In genomic region chrX:53093177-53093655, GRCh38 we compare ENCODE assay signal across 8 cellular contexts. TPM values are rescaled to one million over a fixed set of nuclear protein-coding genes. Genes with fewer than 3 reads are reported as not detected.
A peak's percentile ranks its signal among the peaks of the same experiment; 100 is the strongest.
DNase-seq lines count a peak whose midpoint lies in the region; ATAC-seq and TF ChIP-seq lines count a peak whose summit lies in the region.

No MANE protein-coding gene starts in this region.

- H3K27me3 Mint-ChIP-seq in T-helper 2 cell treated with Interferon-gamma antibody and Interleukin-4, amounts not matched to agents 5 μg/mL and 100 μg/mL, for 36 hours (ENCODE audit: low read depth), result no peaks in the 10 kb centered on the region

- no peaks in the 10 kb centered on the region for H4K20me1 ChIP-seq in HCT116 (ENCODE audit: insufficient read depth)

- TF ChIP-seq RAD21 in HCT116 (IDR thresholded peaks at IDR 0.05; ENCODE audit: low read depth), result no peak

- ATAC-seq in HCT116, result peak; percentile 79
- ATAC-seq in sciatic nerve, result peak; percentile 82
- no peak for ATAC-seq in GM21526 (IDR thresholded peaks at IDR 0.05; ENCODE audit: low FRiP score, unreplicated experiment)

- no peak for TF ChIP-seq POLR2A in HCT116 (IDR thresholded peaks at IDR 0.05; ENCODE audit: borderline replicate concordance, extremely low read depth, insufficient read depth, insufficient read length)

- peak overlapping the region; percentile 89 for H3K4me3 Mint-ChIP-seq in T-helper 2 cell treated with Interferon-gamma antibody and Interleukin-4, amounts not matched to agents 5 μg/mL and 100 μg/mL, for 36 hours

- H3K9me2 ChIP-seq in HCT116 (ENCODE audit: insufficient read depth), result no peaks in the 10 kb centered on the region

- peak overlapping the region; percentile 87 for H3K27ac Mint-ChIP-seq in T-helper 2 cell treated with Interferon-gamma antibody and Interleukin-4, amounts not matched to agents 5 μg/mL and 100 μg/mL, for 36 hours

- H3K27ac ChIP-seq in HCT116 (ENCODE audit: low read depth, low read length) (peak overlapping the region; percentile 80), iPS DF 6.9 (ENCODE audit: low read length) (no peak overlapping the region)

- H3K4me3 ChIP-seq in HCT116 (replicated peaks in 1 of 2; ENCODE audit: low read depth in 1 of 2, low read length in 2 of 2) (peak overlapping the region; percentile 31 to 75), astrocyte of the spinal cord (ENCODE audit: low read depth, low read length) (peak overlapping the region; percentile 69), iPS DF 6.9 (ENCODE audit: low read length) (peak overlapping the region; percentile 36; the same call in 1 of the 2 replicates)

- peak overlapping the region; percentile 62 for H3K9ac ChIP-seq in HCT116 (ENCODE audit: low read length)

- H3K36me3 ChIP-seq in HCT116 (ENCODE audit: control insufficient read depth in 1 of 2, insufficient read depth in 2 of 2, low read length in 2 of 2) (no peaks in the 10 kb centered on the region), iPS DF 6.9 (ENCODE audit: control insufficient read depth, insufficient read depth, low read length) (no peaks in the 10 kb centered on the region)

- in situ Hi-C loops in astrocyte of the spinal cord (cut with HindIII; ENCODE audit: low sequenced_read_pairs), result no loop called here

- peaks cover 4% of the 10 kb centered on the region for H3K36me3 Mint-ChIP-seq in T-helper 2 cell treated with Interferon-gamma antibody and Interleukin-4, amounts not matched to agents 5 μg/mL and 100 μg/mL, for 36 hours (ENCODE audit: low read depth)

- no peaks in the 10 kb centered on the region for H3K9me3 ChIP-seq in HCT116 (ENCODE audit: control insufficient read depth in 1 of 2, insufficient read depth in 1 of 2, low read depth in 1 of 2, low read length in 2 of 2)
- H3K9me3 ChIP-seq in iPS DF 6.9 (ENCODE audit: control insufficient read depth, insufficient read depth, low read length), result no peaks in the 10 kb centered on the region

- WGBS in iPS DF 6.9 (ENCODE audit: insufficient coverage, insufficient read length), result no CpG with 5 or more reads among the region's 16 CpGs

- no peaks in the 10 kb centered on the region for H3K9me3 Mint-ChIP-seq in T-helper 2 cell treated with Interferon-gamma antibody and Interleukin-4, amounts not matched to agents 5 μg/mL and 100 μg/mL, for 36 hours

- H3K4me2 ChIP-seq in HCT116 (ENCODE audit: low read length), result peak overlapping the region; percentile 84

- H2AFZ ChIP-seq in HCT116 (ENCODE audit: low read depth, low read length, poor library complexity, severe bottlenecking), result peak overlapping the region; percentile 40

- no peaks in the 10 kb centered on the region for H3K27me3 ChIP-seq in HCT116 (ENCODE audit: insufficient read depth, low read length)
- H3K27me3 ChIP-seq in iPS DF 6.9 (ENCODE audit: control insufficient read depth, insufficient read depth, low read length), result no peaks in the 10 kb centered on the region

- POLR2A ChIA-PET in HCT116 (lab: Charles Lee), result no interaction called here

- TF ChIP-seq CTCF in HCT116 (IDR thresholded peaks at IDR 0.05 in 2 of 3, conservative IDR thresholded peaks at IDR 0.05 in 1 of 3; ENCODE audit: borderline replicate concordance in 1 of 3, insufficient read depth in 1 of 3, low read depth in 2 of 3, low read length in 2 of 3) (peak in 2 of 3 experiments; percentile 39 to 53; a peak in 4 of 6 replicates), astrocyte of the spinal cord (IDR thresholded peaks at IDR 0.05; ENCODE audit: low read depth, low read length) (peak; percentile 63)

- peaks cover 6% of the 10 kb centered on the region; the same call in 1 of the 2 replicates for H3K79me2 ChIP-seq in HCT116 (ENCODE audit: insufficient read depth, low read length)

- RAD21 ChIA-PET in HCT116 (lab: Charles Lee; ENCODE audit: low non-redundant PET in 1 of 2, low total read pairs in 2 of 2, uncharacterized antibody in 2 of 2, unreplicated experiment in 2 of 2), result no interaction called here

- DNase-seq in DMS53 (lab: John Stamatoyannopoulos, UW) (peak; percentile 94), HCT116 (ENCODE audit: low read depth, low spot score) (peak; percentile 65), NCI-H1436 (lab: John Stamatoyannopoulos, UW) (peak; percentile 85), astrocyte of the spinal cord (ENCODE audit: low read depth, low spot score) (peak; percentile 83), iPS DF 6.9 (ENCODE audit: low read depth, low spot score) (no peak), sciatic nerve (ENCODE audit: low spot score) (peak; percentile 85)
- DNase-seq in T-helper 2 cell treated with Interferon-gamma antibody and Interleukin-4, amounts not matched to agents 5 μg/mL and 100 μg/mL, for 36 hours (ENCODE audit: low spot score), result peak; percentile 72

- H3K4me1 ChIP-seq in HCT116 (ENCODE audit: control insufficient read depth in 1 of 2, insufficient read depth in 2 of 2, low read length in 2 of 2), result peaks cover 3 to 21% of the 10 kb centered on the region in 2 experiments; a peak in 3 of 4 replicates
- H3K4me1 ChIP-seq in iPS DF 6.9 (ENCODE audit: control insufficient read depth, insufficient read depth, low read length), result no peaks in the 10 kb centered on the region; the same call in 1 of the 2 replicates

- peaks cover 22% of the 10 kb centered on the region for H3K4me1 Mint-ChIP-seq in T-helper 2 cell treated with Interferon-gamma antibody and Interleukin-4, amounts not matched to agents 5 μg/mL and 100 μg/mL, for 36 hours (ENCODE audit: low read depth)

- intact Hi-C loops in HCT116 (cut with micrococcal nuclease) (loop anchor here (1.0 kb wide), 1 partner anchor 22 kb away; no protein-coding TSS in a partner anchor), sciatic nerve (cut with DNase I) (no loop called here)

- no TSS peak for BruUV-seq in HCT116 (replicated peaks; lab: Mats Ljungman, UMichigan)

- CTCF ChIA-PET in HCT116 (lab: Charles Lee), result no interaction called here

TF ChIP-seq in HCT116, 20 proteins besides CTCF, POLR2A, EP300 and RAD21:
- TF ChIP-seq CEBPB (IDR thresholded peaks at IDR 0.05; ENCODE audit: low read depth) (no peak), CBX3 (IDR thresholded peaks at IDR 0.05; ENCODE audit: low read depth) (no peak), SIN3A (IDR thresholded peaks at IDR 0.05; ENCODE audit: low read depth) (no peak), EZH2 (IDR thresholded peaks at IDR 0.05) (no peak)
TF ChIP-seq in HCT116: peak in this region for 0.

RNA-seq across cellular contexts. Expression of gene KANTR, which starts 0.7 kb away (rescaled TPM):
- 7.5 TPM for total RNA-seq in HCT116 (2021; ENCODE audit: unreplicated experiment)
- 1.7 and 2.6 TPM in 2 replicates for polyA plus RNA-seq in HCT116 (2012)
- total RNA-seq in sciatic nerve, result 30.2 TPM

RNA-seq across cellular contexts. Expression of gene TSPYL2, which starts 11.0 kb away (rescaled TPM):
- 19.2 TPM for total RNA-seq in HCT116 (2021; ENCODE audit: unreplicated experiment)
- polyA plus RNA-seq in HCT116 (2012), result 27.1 and 33.5 TPM in 2 replicates
- total RNA-seq in sciatic nerve, result 89.6 TPM

RNA-seq across cellular contexts. Expression of gene GPR173, which starts 44.6 kb away (rescaled TPM):
- total RNA-seq in HCT116 (2021; ENCODE audit: unreplicated experiment) (3.4 TPM), sciatic nerve (13.2 TPM)
- polyA plus RNA-seq in HCT116 (2012), result 3.1 and 3.4 TPM in 2 replicates
